1 cellular context compared by ENCODE assay signal in the genomic region with DNA sequence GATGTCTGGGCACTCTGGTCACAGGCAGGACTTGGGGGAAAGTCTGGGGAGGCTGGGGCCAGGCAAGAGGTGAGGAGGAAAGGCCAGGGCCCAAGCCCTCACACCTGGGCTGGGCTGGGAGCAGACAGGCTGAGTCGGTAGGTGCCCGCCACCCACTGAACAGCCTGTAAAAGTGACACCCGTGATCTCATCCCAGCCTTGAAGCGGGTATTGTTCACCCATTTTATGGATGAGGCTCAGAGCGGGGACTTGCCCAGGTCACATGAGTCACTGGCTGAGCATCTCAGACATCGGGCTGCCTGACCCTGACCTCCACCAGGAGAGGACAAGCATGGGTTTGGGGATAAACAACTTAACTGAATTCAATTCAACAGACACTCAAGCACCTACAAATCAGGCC.
TF ChIP-seq lines count a peak whose summit lies in the region.

No MANE protein-coding gene starts in this region.

TF ChIP-seq in H1, 55 proteins besides CTCF, POLR2A, EP300 and RAD21 (continued from another document):
- TF ChIP-seq HDAC2 (IDR thresholded peaks at IDR 0.05; ENCODE audit: borderline replicate concordance in 1 of 2, low read depth in 2 of 2, low read length in 2 of 2), result no peak
- TF ChIP-seq RNF2 (IDR thresholded peaks at IDR 0.05; ENCODE audit: borderline replicate concordance, low read depth, low read length, missing control alignments, poor library complexity, severe bottlenecking), result no peak
- TF ChIP-seq SP2 (IDR thresholded peaks at IDR 0.05; ENCODE audit: low read length), result no peak
- no peak for TF ChIP-seq TCF12 (IDR thresholded peaks at IDR 0.05; ENCODE audit: low read depth, low read length)
- TF ChIP-seq, protein P1, sequence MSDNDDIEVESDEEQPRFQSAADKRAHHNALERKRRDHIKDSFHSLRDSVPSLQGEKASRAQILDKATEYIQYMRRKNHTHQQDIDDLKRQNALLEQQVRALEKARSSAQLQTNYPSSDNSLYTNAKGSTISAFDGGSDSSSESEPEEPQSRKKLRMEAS (IDR thresholded peaks at IDR 0.05), result no peak
- TF ChIP-seq GABPA (IDR thresholded peaks at IDR 0.05; ENCODE audit: borderline replicate concordance, insufficient read depth, low read length), result no peak
- TF ChIP-seq JUND (IDR thresholded peaks at IDR 0.05; ENCODE audit: low read length), result no peak
- no peak for TF ChIP-seq RXRA (IDR thresholded peaks at IDR 0.05; ENCODE audit: insufficient read depth, low read depth, low read length)
